In the genomic region with DNA sequence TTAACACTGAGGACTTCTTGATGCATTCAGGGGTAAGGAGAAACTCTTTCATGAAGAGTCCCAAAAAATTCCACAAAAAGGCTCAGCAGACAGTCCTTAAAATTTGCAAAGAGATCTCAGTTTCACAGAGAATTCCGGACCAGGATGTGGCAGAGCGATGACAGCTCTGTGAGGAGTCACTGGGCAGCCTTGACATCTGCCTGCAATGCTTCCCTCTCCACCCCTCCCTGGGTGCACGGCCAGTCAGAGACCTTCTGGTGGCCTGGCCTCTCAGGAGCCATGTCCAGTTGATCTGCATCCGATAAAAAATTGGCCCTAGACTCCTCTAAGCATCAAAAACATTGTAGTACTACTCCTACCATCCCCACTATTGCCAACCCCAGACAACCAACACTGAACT, we compare ENCODE assay signal across 19 cellular contexts.
DNase-seq lines count a peak whose midpoint lies in the region; ATAC-seq, FAIRE-seq and TF ChIP-seq lines count a peak whose summit lies in the region.
"Had no signal": no experiment of that assay in that cellular context is flagged by ENCODE, and none has a peak within 500 bp of the region (broad histone marks: within the 10 kb centered on the region; RNA-seq: fewer than 3 reads in every experiment).

No MANE protein-coding gene starts in this region.

- FAIRE-seq in K562 (lab: Jason Lieb, UNC) = peak; percentile 46
- FAIRE-seq: A549, D721Med, G401.6, GM12891, GM19239, H1 had no signal

- no peak overlapping the region for H2AFZ ChIP-seq in H9 (ENCODE audit: low read length)
- H2AFZ ChIP-seq in K562 (ENCODE audit: low read depth, low read length) = no peak overlapping the region

- H3K27ac ChIP-seq in H9 (ENCODE audit: insufficient read length, low read depth, low read length) (no peak overlapping the region), K562 (ENCODE audit: extremely low read depth, low read depth, low read length) (no peak overlapping the region), stomach (no peak overlapping the region)
- H3K27ac ChIP-seq in naive thymus-derived CD4-positive, alpha-beta T cell (ENCODE audit: low read depth, low read length) = no peak overlapping the region
- H3K27ac ChIP-seq: 22Rv1, A549, HL-60 had no signal

- H3K9me3 Mint-ChIP-seq in T-helper 2 cell treated with Interferon-gamma antibody and Interleukin-4, amounts not matched to agents 5 μg/mL and 100 μg/mL, for 36 hours = no peaks in the 10 kb centered on the region
- no peaks in the 10 kb centered on the region for H3K9me3 Mint-ChIP-seq in H9
- H3K9me3 Mint-ChIP-seq in naive thymus-derived CD4-positive, alpha-beta T cell = no peaks in the 10 kb centered on the region
- H3K9me3 Mint-ChIP-seq: CD4-positive, alpha-beta T cell had no signal

- no peak overlapping the region for H3K4ac ChIP-seq in H9 (ENCODE audit: low read depth, low read length)

- no peak overlapping the region for H3T11ph ChIP-seq in H9 (ENCODE audit: low read length)

- H3K9ac ChIP-seq in H9 (ENCODE audit: extremely low read depth, insufficient read length, low read length) (no peak overlapping the region), K562 (ENCODE audit: insufficient read depth in 1 of 2, low read depth in 2 of 2, low read length in 2 of 2) (0 out of 4 replicates have a peak overlapping the region, but pooled peaks of 1 of the 2 experiments have one; percentile 7)

- no CpG with 5 or more reads among the region's 4 CpGs for WGBS in H9 (ENCODE audit: extremely low coverage, insufficient read length, low lambda C conversion rate)
- WGBS in K562 (ENCODE audit: insufficient coverage, low coverage, missing lambda C conversion rate) = 23% methylated on average over 4 of the region's 4 CpGs
- WGBS in stomach, 5 donors = 72 to 90% (median 85%) methylated on average over 4 of the region's 4 CpGs

- H3K4me1 Mint-ChIP-seq in T-helper 2 cell treated with Interferon-gamma antibody and Interleukin-4, amounts not matched to agents 5 μg/mL and 100 μg/mL, for 36 hours (ENCODE audit: low read depth) = peaks cover 11% of the 10 kb centered on the region
- 0 out of 4 replicates have a peak, but pooled peaks cover 2% of the 10 kb centered on the region in 2 experiments for H3K4me1 Mint-ChIP-seq in H9
- H3K4me1 Mint-ChIP-seq in naive thymus-derived CD4-positive, alpha-beta T cell = peaks cover 12 to 29% (median 23%) of the 10 kb centered on the region in 7 donors

- H3K79me1 ChIP-seq in H9 (ENCODE audit: insufficient read depth, low read depth, low read length, poor library complexity, severe bottlenecking) = no peaks in the 10 kb centered on the region

- no peaks in the 10 kb centered on the region for H3K27me3 Mint-ChIP-seq in T-helper 2 cell treated with Interferon-gamma antibody and Interleukin-4, amounts not matched to agents 5 μg/mL and 100 μg/mL, for 36 hours (ENCODE audit: low read depth)
- peaks cover 48% of the 10 kb centered on the region for H3K27me3 Mint-ChIP-seq in H9 (ENCODE audit: low read depth)
- no peaks in the 10 kb centered on the region for H3K27me3 Mint-ChIP-seq in naive thymus-derived CD4-positive, alpha-beta T cell
- H3K27me3 Mint-ChIP-seq: CD4-positive, alpha-beta T cell had no signal

- H3K79me2 ChIP-seq in H9 (ENCODE audit: insufficient read depth, low read length) (no peaks in the 10 kb centered on the region), K562 (ENCODE audit: control insufficient read depth, insufficient read depth, low read length) (no peaks in the 10 kb centered on the region)

- no peak overlapping the region for H2BK120ac ChIP-seq in H9 (ENCODE audit: low read depth, low read length, poor library complexity, severe bottlenecking)

- H3K36me3 ChIP-seq in K562 (ENCODE audit: control insufficient read depth, insufficient read depth, low read length) (no peaks in the 10 kb centered on the region), stomach (no peaks in the 10 kb centered on the region)
- no peaks in the 10 kb centered on the region for H3K36me3 ChIP-seq in naive thymus-derived CD4-positive, alpha-beta T cell (ENCODE audit: control insufficient read depth in 2 of 3, insufficient read depth in 3 of 3, low read length in 3 of 3)
- H3K36me3 ChIP-seq: HAP-1 had no signal

- H3K27me3 ChIP-seq in H9 (ENCODE audit: insufficient read depth, low read length) (no peaks in the 10 kb centered on the region), K562 (ENCODE audit: control insufficient read depth in 2 of 2, insufficient read depth in 2 of 2, low read length in 2 of 2) (no peaks in the 10 kb centered on the region), stomach (no peaks in the 10 kb centered on the region)
- H3K27me3 ChIP-seq in naive thymus-derived CD4-positive, alpha-beta T cell (ENCODE audit: control insufficient read depth in 2 of 2, insufficient read depth in 2 of 2, low read length in 2 of 2) = no peaks in the 10 kb centered on the region

- H3K23me2 ChIP-seq in H9 (ENCODE audit: insufficient read length, low read depth, low read length, poor library complexity, severe bottlenecking) = no peaks in the 10 kb centered on the region

- intact Hi-C loops in K562 (cut with micrococcal nuclease) = no loop called here
- intact Hi-C loops in naive thymus-derived CD4-positive, alpha-beta T cell (cut with micrococcal nuclease) = loop anchor here in 1 of 2 donors (10.0 kb wide), 1 partner anchor 287 kb away; a partner anchor contains a TSS
- intact Hi-C loops in stomach (cut with DNase I; ENCODE audit: low total_unique reads) = no loop called here

- H3K9me1 ChIP-seq in K562 (ENCODE audit: control insufficient read depth, insufficient read depth, low read length) = peaks cover 4% of the 10 kb centered on the region

- TF ChIP-seq POLR2A in K562 (conservative IDR thresholded peaks at IDR 0.05) (no peak), stomach (IDR thresholded peaks at IDR 0.05) (no peak)

- H3K18ac ChIP-seq in H9 (ENCODE audit: insufficient read length, low read depth, low read length) = no peak overlapping the region

- no peaks in the 10 kb centered on the region for H3K36me3 Mint-ChIP-seq in T-helper 2 cell treated with Interferon-gamma antibody and Interleukin-4, amounts not matched to agents 5 μg/mL and 100 μg/mL, for 36 hours (ENCODE audit: low read depth)
- H3K36me3 Mint-ChIP-seq in H9 (ENCODE audit: insufficient read depth in 1 of 3, low read depth in 3 of 3) = no peaks in the 10 kb centered on the region
- H3K36me3 Mint-ChIP-seq in naive thymus-derived CD4-positive, alpha-beta T cell = no peaks in the 10 kb centered on the region

- DNase-seq in T-helper 2 cell treated with Interferon-gamma antibody and Interleukin-4, amounts not matched to agents 5 μg/mL and 100 μg/mL, for 36 hours (ENCODE audit: low spot score) = no peak
- DNase-seq in T-helper 2 cell (no peak), H9 (peak; percentile 10), K562 (ENCODE audit: extremely low read depth in 1 of 4, low spot score in 3 of 4) (no peak), NCI-H2171 treated with DMSO at 0.1 percent for 48 hours (lab: John Stamatoyannopoulos, UW) (no peak), stomach (no peak)
- DNase-seq in naive thymus-derived CD4-positive, alpha-beta T cell = no peak
- DNase-seq: AML-193; CD4-positive, alpha-beta T cell had no signal

- H3K9me3 ChIP-seq in H9 (ENCODE audit: control insufficient read depth, low read depth, low read length) = no peaks in the 10 kb centered on the region
- H3K9me3 ChIP-seq in K562 (replicated peaks; ENCODE audit: control insufficient read depth, insufficient read depth, low read depth, low read length) = no peaks in the 10 kb centered on the region
- no peaks in the 10 kb centered on the region for H3K9me3 ChIP-seq in naive thymus-derived CD4-positive, alpha-beta T cell (ENCODE audit: control insufficient read depth in 2 of 3, low read length in 3 of 3)
- H3K9me3 ChIP-seq in stomach = no peaks in the 10 kb centered on the region
- H3K9me3 ChIP-seq: A549, Caco-2, HAP-1 had no signal

- no peak overlapping the region for H3K4me2 ChIP-seq in H9 (ENCODE audit: insufficient read depth, insufficient read length, low read length)
- H3K4me2 ChIP-seq in K562 (ENCODE audit: insufficient read depth, low read length) = no peak overlapping the region
- H3K4me2 ChIP-seq: A549 had no signal

- in situ Hi-C loops in K562 (cut with MboI) = no loop called here

- BruUV-seq in K562 (replicated peaks; lab: Mats Ljungman, UMichigan) = no TSS peak

- no peak overlapping the region for H3K23ac ChIP-seq in H9 (ENCODE audit: insufficient read length, low read depth, low read length)

- ATAC-seq in K562 = no peak
- ATAC-seq in naive thymus-derived CD4-positive, alpha-beta T cell = no peak
- ATAC-seq: A549 had no signal

- no peak overlapping the region for H2BK15ac ChIP-seq in H9 (ENCODE audit: low read depth, low read length)

- no peak for TF ChIP-seq EP300 in K562 (IDR thresholded peaks at IDR 0.05; ENCODE audit: low read length)
- TF ChIP-seq EP300 in stomach (IDR thresholded peaks at IDR 0.05) = no peak

- no peak overlapping the region for H4K91ac ChIP-seq in H9 (ENCODE audit: insufficient read length, low read depth, low read length)

- peaks cover 1% of the 10 kb centered on the region for H4K20me1 ChIP-seq in H9 (ENCODE audit: control insufficient read depth, insufficient read depth, insufficient read length)
- H4K20me1 ChIP-seq in K562 (replicated peaks; ENCODE audit: control insufficient read depth, insufficient read depth, low read length) = peaks cover 7% of the 10 kb centered on the region; the same call in 1 of the 2 replicates

- H2BK12ac ChIP-seq in H9 (ENCODE audit: insufficient read length, low read depth, low read length) = no peak overlapping the region

- H3K4me3 Mint-ChIP-seq in T-helper 2 cell treated with Interferon-gamma antibody and Interleukin-4, amounts not matched to agents 5 μg/mL and 100 μg/mL, for 36 hours = no peak overlapping the region
- H3K4me3 Mint-ChIP-seq in H9 = no peak overlapping the region
- H3K4me3 Mint-ChIP-seq in naive thymus-derived CD4-positive, alpha-beta T cell = no peak overlapping the region
- H3K4me3 Mint-ChIP-seq: CD4-positive, alpha-beta T cell had no signal

- no peak overlapping the region for H2AK5ac ChIP-seq in H9 (ENCODE audit: insufficient read length, low read length)

- no peak overlapping the region for H2BK5ac ChIP-seq in H9 (ENCODE audit: insufficient read length, low read length)

- TF ChIP-seq CTCF in H9 (conservative IDR thresholded peaks at IDR 0.05) = no peak
- TF ChIP-seq CTCF in K562 (IDR thresholded peaks at IDR 0.05 in 2 of 3, conservative IDR thresholded peaks at IDR 0.05 in 1 of 3; ENCODE audit: insufficient read depth in 2 of 3, low read depth in 1 of 3, low read length in 3 of 3) = no peak
- no peak for TF ChIP-seq CTCF in stomach (IDR thresholded peaks at IDR 0.05)

- POLR2A ChIA-PET in K562 (lab: Yijun Ruan, JAX) = no interaction called here
- POLR2A ChIA-PET in naive thymus-derived CD4-positive, alpha-beta T cell (lab: Charles Lee) = interaction anchor here (0.7 kb wide), 1 partner anchor 190 kb away, joined by 3 read pairs; no protein-coding TSS in a partner anchor

- no peak for TF ChIP-seq RAD21 in K562 (CRISPR knock-in tag; conservative IDR thresholded peaks at IDR 0.05 in 1 of 2, IDR thresholded peaks at IDR 0.05 in 1 of 2)

- H3K27ac Mint-ChIP-seq in T-helper 2 cell treated with Interferon-gamma antibody and Interleukin-4, amounts not matched to agents 5 μg/mL and 100 μg/mL, for 36 hours = peak overlapping the region; percentile 2
- no peak overlapping the region for H3K27ac Mint-ChIP-seq in H9
- H3K27ac Mint-ChIP-seq in naive thymus-derived CD4-positive, alpha-beta T cell = peak overlapping the region in 6 of 9 donors; percentile 4 to 60 (median 42)
- H3K27ac Mint-ChIP-seq: CD4-positive, alpha-beta T cell had no signal

- H3K56ac ChIP-seq in H9 (ENCODE audit: insufficient read length, low read depth, low read length) = no peak overlapping the region

- CTCF ChIA-PET in K562 (lab: Yijun Ruan, JAX; ENCODE audit: low intra/inter-chr PET ratio) = no interaction called here
- CTCF ChIA-PET in naive thymus-derived CD4-positive, alpha-beta T cell (lab: Charles Lee) = no interaction called here

- H4K5ac ChIP-seq in H9 (ENCODE audit: insufficient read length, low read depth, low read length) = no peak overlapping the region

- H3K4me3 ChIP-seq in K562 (no peak overlapping the region), stomach (no peak overlapping the region)
- H3K4me3 ChIP-seq in naive thymus-derived CD4-positive, alpha-beta T cell (ENCODE audit: low read length) = no peak overlapping the region
- H3K4me3 ChIP-seq: A549, HAP-1 had no signal

- no peaks in the 10 kb centered on the region for H3K4me1 ChIP-seq in H9 (ENCODE audit: insufficient read depth, low read length)
- peaks cover 6 to 25% of the 10 kb centered on the region in 2 experiments; a peak in 3 of 5 replicates for H3K4me1 ChIP-seq in K562 (replicated peaks in 1 of 2; ENCODE audit: control insufficient read depth in 2 of 2, insufficient read depth in 2 of 2, low read length in 2 of 2)
- H3K4me1 ChIP-seq in naive thymus-derived CD4-positive, alpha-beta T cell (ENCODE audit: control insufficient read depth in 2 of 2, insufficient read depth in 2 of 2, low read length in 2 of 2) = peaks cover 0 to 21% of the 10 kb centered on the region in 2 donors
- no peaks in the 10 kb centered on the region for H3K4me1 ChIP-seq in stomach
- H3K4me1 ChIP-seq: A549, HAP-1 had no signal

- no peak overlapping the region for H3K14ac ChIP-seq in H9 (ENCODE audit: insufficient read depth, low read length)

- no peak overlapping the region for H2BK20ac ChIP-seq in H9 (ENCODE audit: low read depth, low read length, poor library complexity, severe bottlenecking)

- no peak overlapping the region for H4K8ac ChIP-seq in H9 (replicated peaks; ENCODE audit: insufficient read length, low read depth, low read length)

Comparison
In these comparisons a context has a peak if more than half of its experiments do, and no peak if none do; other contexts are left out.
1. H3K27ac Mint-ChIP-seq: peak in T-helper 2 cell treated with Interferon-gamma antibody and Interleukin-4, amounts not matched to agents 5 μg/mL and 100 μg/mL, for 36 hours (single experiment) and naive thymus-derived CD4-positive, alpha-beta T cell (6 of 9); none in H9 (0 of 3).